In genomic region chr18:78571831-78572347, GRCh38 we compare ENCODE assay signal across 29 cellular contexts.
"Had no signal": no experiment of that assay in that cellular context is flagged by ENCODE, and none has a peak within 500 bp of the region (broad histone marks: within the 10 kb centered on the region; RNA-seq: fewer than 3 reads in every experiment).

No MANE protein-coding gene starts in this region.

- H3K27me3 Mint-ChIP-seq: activated CD4-positive, alpha-beta T cell treated with anti-CD3 and anti-CD28 coated beads, Interleukin-2, amount 10 ng/mL, durations not matched to agents 24 days and 14 days; activated CD8-positive, alpha-beta T cell treated with anti-CD3 and anti-CD28 coated beads for 36 hours had no signal

- DNase-seq: activated CD4-positive, alpha-beta T cell treated with anti-CD3 and anti-CD28 coated beads, Interleukin-2, amount 10 ng/mL, durations not matched to agents 24 days and 14 days; activated CD4-positive, alpha-beta T cell treated with anti-CD3 and anti-CD28 coated beads, Interleukin-2, amount 50 U/mL, for 4 hours; activated CD8-positive, alpha-beta T cell treated with anti-CD3 and anti-CD28 coated beads for 36 hours; activated gamma-delta T cell treated with Interleukin-2 at 50 U/mL for 16 hours; activated naive CD4-positive, alpha-beta T cell treated with anti-CD3 and anti-CD28 coated beads for 36 hours; activated T-cell treated with anti-CD3 and anti-CD28 coated beads for 4 hours; activated T-cell treated with anti-CD3 and anti-CD28 coated beads, Interleukin-2, amount 50 U/mL, for 4 hours; adrenal gland; body of pancreas; Kasumi-1; KG1; MG63; NCI-H1048; NCI-H1105 treated with DMSO at 0.1 percent for 48 hours; NCI-H1436; NCI-H1694; NCI-H1930; NCI-H2081 treated with DMSO at 0.1 percent for 48 hours; NCI-H345; NCI-H524 treated with DMSO at 0.1 percent for 48 hours; PC-3; Peyer's patch; RPMI8226; SHP77 treated with DMSO at 0.1 percent for 48 hours; SK-N-SH had no signal

- ATAC-seq: activated CD8-positive, alpha-beta T cell treated with anti-CD3 and anti-CD28 coated beads for 36 hours; activated naive CD4-positive, alpha-beta T cell treated with anti-CD3 and anti-CD28 coated beads, Interleukin-2, amount 50 U/mL, for 72 hours; activated T-cell treated with anti-CD3 and anti-CD28 coated beads, Interleukin-2, amount 50 U/mL, for 4 hours; body of pancreas; PC-3 had no signal

- H3K27ac Mint-ChIP-seq: activated CD4-positive, alpha-beta T cell treated with anti-CD3 and anti-CD28 coated beads, Interleukin-2, amount 10 ng/mL, durations not matched to agents 24 days and 14 days; activated CD8-positive, alpha-beta T cell treated with anti-CD3 and anti-CD28 coated beads for 36 hours; activated naive CD4-positive, alpha-beta T cell treated with anti-CD3 and anti-CD28 coated beads for 36 hours; activated naive CD4-positive, alpha-beta T cell treated with anti-CD3 and anti-CD28 coated beads, Interleukin-2, amount 50 U/mL, for 72 hours; activated T-helper 1 cell treated with anti-CD3 and anti-CD28 coated beads, Interleukin-12 subunit alpha, Interleukin-12 subunit beta, Interleukin-2, Interleukin-4 antibody, amounts not matched to agents 30 ng/mL and 10 ng/mL and 1 ng/mL, durations not matched to agents 14 hours and 24 hours and 36 hours; T-helper 1 cell treated with Interleukin-12 subunit alpha and Interleukin-12 subunit beta and Interleukin-4 antibody, amounts not matched to agents 30 μg/mL and 1 μg/mL, for 36 hours; T-helper 2 cell treated with Interferon-gamma antibody and Interleukin-4, amounts not matched to agents 5 μg/mL and 100 μg/mL, for 36 hours had no signal

- H3K4me3 Mint-ChIP-seq: activated CD4-positive, alpha-beta T cell treated with anti-CD3 and anti-CD28 coated beads, Interleukin-2, amount 10 ng/mL, durations not matched to agents 24 days and 14 days; activated CD8-positive, alpha-beta T cell treated with anti-CD3 and anti-CD28 coated beads for 36 hours; activated naive CD4-positive, alpha-beta T cell treated with anti-CD3 and anti-CD28 coated beads for 36 hours; activated T-cell treated with anti-CD3 and anti-CD28 coated beads, Interleukin-2, amount 50 U/mL, for 4 hours; activated T-helper 1 cell treated with anti-CD3 and anti-CD28 coated beads, Interleukin-12 subunit alpha, Interleukin-12 subunit beta, Interleukin-2, Interleukin-4 antibody, amounts not matched to agents 30 ng/mL and 10 ng/mL and 1 ng/mL, durations not matched to agents 14 hours and 24 hours and 36 hours; T-helper 1 cell treated with Interleukin-12 subunit alpha and Interleukin-12 subunit beta and Interleukin-4 antibody, amounts not matched to agents 30 μg/mL and 1 μg/mL, for 36 hours; T-helper 2 cell treated with Interferon-gamma antibody and Interleukin-4, amounts not matched to agents 5 μg/mL and 100 μg/mL, for 36 hours had no signal

- H3K4me1 Mint-ChIP-seq: activated CD4-positive, alpha-beta T cell treated with anti-CD3 and anti-CD28 coated beads, Interleukin-2, amount 10 ng/mL, durations not matched to agents 24 days and 14 days had no signal
